8 cellular contexts compared by ENCODE assay signal in the genomic region with DNA sequence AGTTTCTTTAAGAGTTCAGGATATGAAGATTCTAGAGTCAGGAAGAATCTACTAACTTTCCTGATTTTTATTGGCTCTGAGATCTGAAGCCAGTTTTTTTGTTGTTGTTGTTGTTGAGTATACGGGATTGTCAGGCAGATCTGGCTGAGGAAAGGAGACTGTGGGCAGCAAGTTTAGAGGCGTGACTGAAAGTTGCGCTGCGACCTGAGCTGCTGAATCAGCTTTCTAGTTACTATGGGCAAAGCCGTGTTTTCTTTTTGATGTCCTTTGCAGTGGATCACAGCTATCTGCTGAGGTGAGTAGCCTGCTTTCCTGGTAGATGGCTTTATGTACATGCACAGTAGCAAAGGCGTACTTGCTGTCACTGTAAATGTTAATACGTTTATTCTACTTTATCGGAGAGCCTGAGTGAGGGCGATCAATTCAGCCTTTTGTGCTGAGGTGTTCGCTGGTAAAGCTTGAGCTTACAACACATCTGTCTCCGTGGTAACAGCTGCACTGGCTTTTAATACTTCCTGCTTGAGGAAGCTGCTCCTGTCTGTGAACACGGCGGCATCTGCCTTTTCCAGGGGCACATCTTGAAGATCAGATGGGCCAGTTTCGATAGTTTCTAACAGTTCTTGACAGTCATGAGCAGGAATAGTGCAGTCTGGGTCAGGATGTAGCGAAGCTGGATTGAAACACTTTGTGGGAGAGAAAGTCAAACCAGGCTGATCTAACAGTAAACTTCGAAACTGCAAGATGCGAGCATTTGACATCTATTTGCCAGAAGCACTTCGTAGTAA.
DNase-seq lines count a peak whose midpoint lies in the region; ATAC-seq and TF ChIP-seq lines count a peak whose summit lies in the region.
"Not testable (repeated sequence)": the region's sequence is repeated elsewhere in the genome, so short reads cannot be mapped to it uniquely, and the experiment has no call there.

No MANE protein-coding gene starts in this region.

- H3K27me3 ChIP-seq in CD8-positive, alpha-beta T cell (ENCODE audit: insufficient read depth, low read length) = not testable (repeated sequence)
- H3K27me3 ChIP-seq in left ventricle myocardium inferior (ENCODE audit: low read depth) = peaks cover 16% of the 10 kb centered on the region

- not testable (repeated sequence) for H3K9me3 ChIP-seq in CD8-positive, alpha-beta T cell (ENCODE audit: low read length); left ventricle myocardium inferior (replicated peaks)

- not testable (repeated sequence) for H3K4me3 ChIP-seq in CD8-positive, alpha-beta T cell (ENCODE audit: low read depth, low read length)
- peak overlapping the region; percentile 52 for H3K4me3 ChIP-seq in left ventricle myocardium inferior

- ATAC-seq in CD8-positive, alpha-beta T cell = not testable (repeated sequence)

- DNase-seq in CD8-positive, alpha-beta T cell = peak in 2 of 7 experiments; percentile 9 to 17
- DNase-seq in MV-4-11 (lab: John Stamatoyannopoulos, UW) = peak; percentile 8
- DNase-seq in T-helper 2 cell treated with Interferon-gamma antibody and Interleukin-4, amounts not matched to agents 5 μg/mL and 100 μg/mL, for 36 hours (ENCODE audit: low spot score) = peak; percentile 33
- DNase-seq in activated T-cell treated with anti-CD3 and anti-CD28 coated beads, Interleukin-2, amount 50 U/mL, for 48 hours = peak; percentile 43 to 44
- not testable (repeated sequence) for DNase-seq in left ventricle myocardium inferior; neural crest cell (ENCODE audit: low read depth, low spot score)
- DNase-seq in stimulated activated CD8-positive, alpha-beta memory T cell treated with anti-CD3 and anti-CD28 coated beads, Interleukin-4, amount 100 ng/mL, for 48 hours = peak; percentile 30

- not testable (repeated sequence) for TF ChIP-seq CTCF in CD8-positive, alpha-beta T cell (IDR thresholded peaks at IDR 0.05); brain (conservative IDR thresholded peaks at IDR 0.05); left ventricle myocardium inferior (IDR thresholded peaks at IDR 0.05; ENCODE audit: borderline replicate concordance); neural crest cell (conservative IDR thresholded peaks at IDR 0.05)

- not testable (repeated sequence) for H3K27me3 Mint-ChIP-seq in CD8-positive, alpha-beta T cell (ENCODE audit: low read depth); brain; neural crest cell (ENCODE audit: low read depth)
- H3K27me3 Mint-ChIP-seq in T-helper 2 cell treated with Interferon-gamma antibody and Interleukin-4, amounts not matched to agents 5 μg/mL and 100 μg/mL, for 36 hours (ENCODE audit: low read depth) = peaks cover 28% of the 10 kb centered on the region

- CTCF ChIA-PET in CD8-positive, alpha-beta T cell (lab: Charles Lee) = not testable (repeated sequence)

- POLR2A ChIA-PET in CD8-positive, alpha-beta T cell (lab: Charles Lee) = not testable (repeated sequence)

- H3K36me3 ChIP-seq in CD8-positive, alpha-beta T cell (ENCODE audit: insufficient read depth, low read length); left ventricle myocardium inferior: not testable (repeated sequence)

- H3K4me1 Mint-ChIP-seq in CD8-positive, alpha-beta T cell (ENCODE audit: low read depth) = peaks cover 11% of the 10 kb centered on the region
- H3K4me1 Mint-ChIP-seq in T-helper 2 cell treated with Interferon-gamma antibody and Interleukin-4, amounts not matched to agents 5 μg/mL and 100 μg/mL, for 36 hours (ENCODE audit: low read depth) = peaks cover 17% of the 10 kb centered on the region
- H3K4me1 Mint-ChIP-seq in brain = peaks cover 25% of the 10 kb centered on the region
- H3K4me1 Mint-ChIP-seq in neural crest cell = peaks cover 26% of the 10 kb centered on the region

- H3K9me3 Mint-ChIP-seq in CD8-positive, alpha-beta T cell; T-helper 2 cell treated with Interferon-gamma antibody and Interleukin-4, amounts not matched to agents 5 μg/mL and 100 μg/mL, for 36 hours; brain; neural crest cell: not testable (repeated sequence)

- H3K4me3 Mint-ChIP-seq in CD8-positive, alpha-beta T cell = peak overlapping the region; percentile 74
- H3K4me3 Mint-ChIP-seq in T-helper 2 cell treated with Interferon-gamma antibody and Interleukin-4, amounts not matched to agents 5 μg/mL and 100 μg/mL, for 36 hours = peak overlapping the region; percentile 86
- peak overlapping the region in 3 of 5 experiments; percentile 28 to 63 (median 35) for H3K4me3 Mint-ChIP-seq in brain
- peak overlapping the region; percentile 18 for H3K4me3 Mint-ChIP-seq in neural crest cell

- H3K27ac ChIP-seq in CD8-positive, alpha-beta T cell (ENCODE audit: low read depth, low read length); left ventricle myocardium inferior (replicated peaks): not testable (repeated sequence)

- H3K27ac Mint-ChIP-seq in CD8-positive, alpha-beta T cell = peak overlapping the region; percentile 81
- H3K27ac Mint-ChIP-seq in T-helper 2 cell treated with Interferon-gamma antibody and Interleukin-4, amounts not matched to agents 5 μg/mL and 100 μg/mL, for 36 hours = peak overlapping the region; percentile 93
- H3K27ac Mint-ChIP-seq in brain = peak overlapping the region in 3 of 5 experiments; percentile 46 to 66 (median 64)
- not testable (repeated sequence) for H3K27ac Mint-ChIP-seq in neural crest cell (ENCODE audit: unreplicated experiment)

- not testable (repeated sequence) for H3K4me1 ChIP-seq in CD8-positive, alpha-beta T cell (ENCODE audit: insufficient read depth, low read length); left ventricle myocardium inferior

- intact Hi-C loops in CD8-positive, alpha-beta T cell (cut with DNase I, micrococcal nuclease); left ventricle myocardium inferior (cut with micrococcal nuclease): not testable (repeated sequence)

- H3K36me3 Mint-ChIP-seq in CD8-positive, alpha-beta T cell; T-helper 2 cell treated with Interferon-gamma antibody and Interleukin-4, amounts not matched to agents 5 μg/mL and 100 μg/mL, for 36 hours (ENCODE audit: low read depth); brain; neural crest cell (ENCODE audit: low read depth): not testable (repeated sequence)

Comparison
In these comparisons a context has a peak if more than half of its experiments do, and no peak if none do; other contexts are left out.
1. H3K4me3 Mint-ChIP-seq: peak in every context shown above with its lines; median percentile 86 in T-helper 2 cell treated with Interferon-gamma antibody and Interleukin-4, amounts not matched to agents 5 μg/mL and 100 μg/mL, for 36 hours; 74 in CD8-positive, alpha-beta T cell; 35 in brain; 18 in neural crest cell.